8 cellular contexts compared by ENCODE assay signal in genomic region chr22:33770723-33771122, GRCh38.
"Had no signal": no experiment of that assay in that cellular context is flagged by ENCODE, and none has a peak within 500 bp of the region (broad histone marks: within the 10 kb centered on the region; RNA-seq: fewer than 3 reads in every experiment).

No MANE protein-coding gene starts in this region.

- H3K36me3 ChIP-seq: HAP-1 had no signal

- H3K27ac Mint-ChIP-seq: HFFc6 had no signal

- DNase-seq: GM23248, GOT3, H7, HFFc6, IMR-90 had no signal

- ATAC-seq: HCT116, K562 had no signal

- H2AFZ ChIP-seq: GM23248 had no signal

- H3K4me3 Mint-ChIP-seq: HFFc6 had no signal

- H3K4me1 ChIP-seq: HAP-1 had no signal

- H3K9ac ChIP-seq: GM23248 had no signal

- H3K4me3 ChIP-seq: GM23248, HAP-1, K562 had no signal

- H3K9me3 ChIP-seq: HAP-1 had no signal

- H3K27ac ChIP-seq: GM23248 had no signal
